ENCODE assay signal across 24 cellular contexts in the genomic region with DNA sequence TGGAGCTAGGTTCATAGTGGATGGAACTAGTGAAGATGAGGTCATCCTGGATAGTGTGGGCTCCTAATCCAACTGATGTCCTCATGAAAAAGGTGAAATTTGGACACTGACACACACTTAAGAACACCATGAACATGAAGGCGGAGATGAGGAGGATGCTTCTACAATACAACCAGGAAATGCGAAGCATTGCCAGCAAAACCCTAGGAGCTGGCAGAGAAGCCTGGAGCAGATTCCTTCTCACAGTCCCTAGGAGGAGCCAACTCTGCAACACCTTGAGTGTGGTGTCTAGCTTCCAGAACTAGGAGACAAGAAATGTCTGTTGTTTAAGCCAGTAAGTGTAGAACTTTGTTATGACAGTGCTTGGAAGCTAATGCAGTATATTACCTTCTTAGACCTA.
DNase-seq lines count a peak whose midpoint lies in the region; FAIRE-seq and TF ChIP-seq lines count a peak whose summit lies in the region.
"Had no signal": no experiment of that assay in that cellular context is flagged by ENCODE, and none has a peak within 500 bp of the region (broad histone marks: within the 10 kb centered on the region; RNA-seq: fewer than 3 reads in every experiment).

No MANE protein-coding gene starts in this region.

- DNase-seq in cerebellum (ENCODE audit: low spot score) (peak; percentile 43), small intestine (no peak), smooth muscle cell (lab: John Stamatoyannopoulos, UW; ENCODE audit: unreplicated experiment) (no peak), chondrocyte (ENCODE audit: low spot score) (no peak), foreskin melanocyte (no peak)
- DNase-seq: BE2C; CD8-positive, alpha-beta T cell; DND-41; Karpas-422; MG63; NCI-H1048; NCI-H1417 treated with DMSO at 0.1 percent for 48 hours; NCI-H187; NCI-H446; NCI-H526; RPMI8226; SHP77 had no signal

- POLR2A ChIA-PET in HEK293 (lab: Yijun Ruan, JAX): no interaction called here

- TF ChIP-seq CTCF in HEK293 (tag by site-specific recombination; IDR thresholded peaks at IDR 0.05): no peak
- no peak for TF ChIP-seq CTCF in smooth muscle cell (IDR thresholded peaks at IDR 0.05; ENCODE audit: borderline replicate concordance, insufficient read depth, poor library complexity, severe bottlenecking)
- TF ChIP-seq CTCF in chondrocyte (IDR thresholded peaks at IDR 0.05): no peak

- no peaks in the 10 kb centered on the region for H3F3A ChIP-seq in smooth muscle cell (ENCODE audit: low read depth)

- no peak for FAIRE-seq in small intestine (lab: Jason Lieb, UNC)
- FAIRE-seq: A549, G401.6, GM12892, H1 had no signal

- peaks cover 2% of the 10 kb centered on the region for H3K27me3 Mint-ChIP-seq in chondrocyte (ENCODE audit: low read depth)

- peaks cover 52 to 69% (median 67%) of the 10 kb centered on the region in 10 experiments for H3K4me1 ChIP-seq in BLaER1 treated with 17β-estradiol and CSF1 and Interleukin-3, amounts not matched to agents 10 nM and 100 nM
- no peaks in the 10 kb centered on the region for H3K4me1 ChIP-seq in HEK293 (ENCODE audit: control insufficient read depth, insufficient read depth, low read length)
- peaks cover 0 to 5% of the 10 kb centered on the region in 2 donors for H3K4me1 ChIP-seq in small intestine (ENCODE audit: control insufficient read depth in 2 of 2, insufficient read depth in 1 of 2, low read depth in 1 of 2, low read length in 1 of 2)
- H3K4me1 ChIP-seq in smooth muscle cell (ENCODE audit: low read depth): no peaks in the 10 kb centered on the region
- H3K4me1 ChIP-seq: BE2C had no signal

- WGBS in small intestine, 3 donors: 75 to 89% (median 88%) methylated on average over 2 of the region's 2 CpGs
- WGBS in smooth muscle cell (ENCODE audit: low lambda C conversion rate): 96% methylated on average over 2 of the region's 2 CpGs

- CTCF ChIA-PET in HEK293 (lab: Yijun Ruan, JAX): interaction anchor here (0.6 kb wide), 1 partner anchor 80 kb away, joined by 3 read pairs; no protein-coding TSS in a partner anchor

- H4K20me1 ChIP-seq in BLaER1 treated with 17β-estradiol and CSF1 and Interleukin-3, amounts not matched to agents 10 nM and 100 nM: peaks cover 0 to 39% (median 27%) of the 10 kb centered on the region in 11 experiments; a peak in 11 of 22 replicates
- no peaks in the 10 kb centered on the region for H4K20me1 ChIP-seq in smooth muscle cell (ENCODE audit: low read depth)

- no peak overlapping the region for H3K4me3 Mint-ChIP-seq in chondrocyte (ENCODE audit: unreplicated experiment)

- H3K27ac Mint-ChIP-seq in chondrocyte (ENCODE audit: unreplicated experiment): no peak overlapping the region

- no peaks in the 10 kb centered on the region for H3K79me2 ChIP-seq in smooth muscle cell (ENCODE audit: low read depth)

- H3K36me3 ChIP-seq in BLaER1 treated with 17β-estradiol and CSF1 and Interleukin-3, amounts not matched to agents 10 nM and 100 nM: no peaks in the 10 kb centered on the region
- no peaks in the 10 kb centered on the region; a peak in 1 of 3 replicates for H3K36me3 ChIP-seq in HEK293 (ENCODE audit: control insufficient read depth in 2 of 2, insufficient read depth in 1 of 2, low read length in 2 of 2)
- no peaks in the 10 kb centered on the region for H3K36me3 ChIP-seq in small intestine (ENCODE audit: control insufficient read depth in 2 of 2, insufficient read depth in 2 of 2, low read length in 2 of 2)
- no peaks in the 10 kb centered on the region for H3K36me3 ChIP-seq in smooth muscle cell (ENCODE audit: low read depth)
- H3K36me3 ChIP-seq: BE2C, MG63 had no signal

- no peaks in the 10 kb centered on the region for H3K27me3 ChIP-seq in BLaER1 treated with 17β-estradiol and CSF1 and Interleukin-3, amounts not matched to agents 10 nM and 100 nM
- H3K27me3 ChIP-seq in small intestine (ENCODE audit: control insufficient read depth in 2 of 2, insufficient read depth in 2 of 2, low read length in 2 of 2) (no peaks in the 10 kb centered on the region), smooth muscle cell (ENCODE audit: low read depth) (no peaks in the 10 kb centered on the region)
- H3K27me3 ChIP-seq: BE2C, MG63 had no signal

- H3K9me3 Mint-ChIP-seq in chondrocyte (ENCODE audit: low read depth): peaks cover 5% of the 10 kb centered on the region
- H3K9me3 Mint-ChIP-seq: CD8-positive, alpha-beta T cell had no signal

- H3K4me3 ChIP-seq in BLaER1 treated with 17β-estradiol and CSF1 and Interleukin-3, amounts not matched to agents 10 nM and 100 nM: peak overlapping the region in 1 of 10 experiments; percentile 5; a peak in 1 of 20 replicates
- H3K4me3 ChIP-seq in HEK293 (ENCODE audit: low read depth, low read length) (no peak overlapping the region), small intestine (ENCODE audit: low read depth in 1 of 2, low read length in 2 of 2) (no peak overlapping the region), smooth muscle cell (no peak overlapping the region)
- H3K4me3 ChIP-seq: A549, MG63, SK-N-MC had no signal

- 0 out of 22 replicates have a peak overlapping the region, but pooled peaks of 2 of the 11 experiments have one; percentile 44 to 45 for H3K9ac ChIP-seq in BLaER1 treated with 17β-estradiol and CSF1 and Interleukin-3, amounts not matched to agents 10 nM and 100 nM
- no peak overlapping the region for H3K9ac ChIP-seq in smooth muscle cell (ENCODE audit: low read depth)

- no peaks in the 10 kb centered on the region for H3K36me3 Mint-ChIP-seq in chondrocyte (ENCODE audit: low read depth)

- H3K27ac ChIP-seq in BLaER1 treated with 17β-estradiol and CSF1 and Interleukin-3, amounts not matched to agents 10 nM and 100 nM: peak overlapping the region in 5 of 11 experiments; percentile 39 to 67 (median 64); a peak in 7 of 22 replicates
- H3K27ac ChIP-seq in HEK293 (ENCODE audit: extremely low read depth, low read depth, low read length): no peak overlapping the region
- peak overlapping the region; percentile 83 to 94 for H3K27ac ChIP-seq in small intestine (ENCODE audit: low read depth in 1 of 2, low read length in 1 of 2)
- H3K27ac ChIP-seq in smooth muscle cell (ENCODE audit: low read depth): no peak overlapping the region
- H3K27ac ChIP-seq: A549, SK-N-MC had no signal

- H3K4me2 ChIP-seq in BLaER1 treated with 17β-estradiol and CSF1 and Interleukin-3, amounts not matched to agents 10 nM and 100 nM: peak overlapping the region; percentile 66 to 90 (median 85); a peak in 21 of 22 replicates
- no peak overlapping the region for H3K4me2 ChIP-seq in smooth muscle cell
- H3K4me2 ChIP-seq: A549 had no signal

- H3K4me1 Mint-ChIP-seq in chondrocyte (ENCODE audit: low read depth): no peaks in the 10 kb centered on the region

- H2AFZ ChIP-seq in smooth muscle cell (ENCODE audit: low read depth): no peak overlapping the region

- 0 out of 22 replicates have a peak, but pooled peaks cover 0 to 4% (median 0%) of the 10 kb centered on the region in 11 experiments for H3K9me3 ChIP-seq in BLaER1 treated with 17β-estradiol and CSF1 and Interleukin-3, amounts not matched to agents 10 nM and 100 nM (replicated peaks in 1 of 11)
- H3K9me3 ChIP-seq in HEK293 (ENCODE audit: control insufficient read depth, insufficient read depth, low read depth, low read length) (no peaks in the 10 kb centered on the region), small intestine (ENCODE audit: control insufficient read depth, low read depth) (no peaks in the 10 kb centered on the region), smooth muscle cell (replicated peaks; ENCODE audit: low read depth) (no peaks in the 10 kb centered on the region)
- H3K9me3 ChIP-seq: A549, BE2C, MG63 had no signal

TF ChIP-seq in HEK293, 187 proteins besides CTCF, POLR2A, EP300 and RAD21 (continues in another document):
- TF ChIP-seq, protein P1, sequence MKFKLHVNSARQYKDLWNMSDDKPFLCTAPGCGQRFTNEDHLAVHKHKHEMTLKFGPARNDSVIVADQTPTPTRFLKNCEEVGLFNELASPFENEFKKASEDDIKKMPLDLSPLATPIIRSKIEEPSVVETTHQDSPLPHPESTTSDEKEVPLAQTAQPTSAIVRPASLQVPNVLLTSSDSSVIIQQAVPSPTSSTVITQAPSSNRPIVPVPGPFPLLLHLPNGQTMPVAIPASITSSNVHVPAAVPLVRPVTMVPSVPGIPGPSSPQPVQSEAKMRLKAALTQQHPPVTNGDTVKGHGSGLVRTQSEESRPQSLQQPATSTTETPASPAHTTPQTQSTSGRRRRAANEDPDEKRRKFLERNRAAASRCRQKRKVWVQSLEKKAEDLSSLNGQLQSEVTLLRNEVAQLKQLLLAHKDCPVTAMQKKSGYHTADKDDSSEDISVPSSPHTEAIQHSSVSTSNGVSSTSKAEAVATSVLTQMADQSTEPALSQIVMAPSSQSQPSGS (tag by site-specific recombination; IDR thresholded peaks at IDR 0.05; ENCODE audit: low read depth): 0 out of 2 replicates have a peak, but pooled peaks have one; percentile 12
- no peak for TF ChIP-seq MEIS1 (CRISPR knock-in tag; IDR thresholded peaks at IDR 0.05; ENCODE audit: borderline replicate concordance)
- TF ChIP-seq ZNF335 (tag by site-specific recombination; conservative IDR thresholded peaks at IDR 0.05): no peak
- TF ChIP-seq ZNF2 (tag by site-specific recombination; IDR thresholded peaks at IDR 0.05): no peak
- TF ChIP-seq, protein P2, sequence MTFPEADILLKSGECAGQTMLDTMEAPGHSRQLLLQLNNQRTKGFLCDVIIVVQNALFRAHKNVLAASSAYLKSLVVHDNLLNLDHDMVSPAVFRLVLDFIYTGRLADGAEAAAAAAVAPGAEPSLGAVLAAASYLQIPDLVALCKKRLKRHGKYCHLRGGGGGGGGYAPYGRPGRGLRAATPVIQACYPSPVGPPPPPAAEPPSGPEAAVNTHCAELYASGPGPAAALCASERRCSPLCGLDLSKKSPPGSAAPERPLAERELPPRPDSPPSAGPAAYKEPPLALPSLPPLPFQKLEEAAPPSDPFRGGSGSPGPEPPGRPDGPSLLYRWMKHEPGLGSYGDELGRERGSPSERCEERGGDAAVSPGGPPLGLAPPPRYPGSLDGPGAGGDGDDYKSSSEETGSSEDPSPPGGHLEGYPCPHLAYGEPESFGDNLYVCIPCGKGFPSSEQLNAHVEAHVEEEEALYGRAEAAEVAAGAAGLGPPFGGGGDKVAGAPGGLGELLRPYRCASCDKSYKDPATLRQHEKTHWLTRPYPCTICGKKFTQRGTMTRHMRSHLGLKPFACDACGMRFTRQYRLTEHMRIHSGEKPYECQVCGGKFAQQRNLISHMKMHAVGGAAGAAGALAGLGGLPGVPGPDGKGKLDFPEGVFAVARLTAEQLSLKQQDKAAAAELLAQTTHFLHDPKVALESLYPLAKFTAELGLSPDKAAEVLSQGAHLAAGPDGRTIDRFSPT (tag by site-specific recombination; IDR thresholded peaks at IDR 0.05): no peak
- no peak for TF ChIP-seq ZNF426 (tag by site-specific recombination; IDR thresholded peaks at IDR 0.05)
- no peak for TF ChIP-seq GLIS2 (tag by site-specific recombination; IDR thresholded peaks at IDR 0.05)

Comparison
In these comparisons a context has a peak if more than half of its experiments do, and no peak if none do; other contexts are left out.
1. H3K27ac ChIP-seq: peak in small intestine (2 of 2); none in HEK293 (single experiment) and smooth muscle cell (single experiment).